ENCODE assay signal across 8 cellular contexts in genomic region chr18:5630057-5630765, GRCh38.
DNase-seq lines count a peak whose midpoint lies in the region; ATAC-seq, FAIRE-seq and TF ChIP-seq lines count a peak whose summit lies in the region.

No MANE protein-coding gene starts in this region.

- ATAC-seq in GM21423 (IDR thresholded peaks at IDR 0.05; ENCODE audit: unreplicated experiment) = peak; percentile 77
- ATAC-seq in upper lobe of right lung = peak; percentile 92

- peak overlapping the region; percentile 92 to 97 (median 93) for H3K4me3 Mint-ChIP-seq in nephron

- no peaks in the 10 kb centered on the region for H3K4me1 Mint-ChIP-seq in nephron

- H3K4me3 ChIP-seq in upper lobe of right lung = peak overlapping the region; percentile 64

- no peaks in the 10 kb centered on the region for H3K9me3 ChIP-seq in upper lobe of right lung

- H3K4me1 ChIP-seq in upper lobe of right lung = peaks cover 11% of the 10 kb centered on the region

- DNase-seq in DMS114 treated with DMSO at 0.1 percent for 48 hours (lab: John Stamatoyannopoulos, UW; ENCODE audit: unreplicated experiment) (peak; percentile 50), NCI-H1048 (lab: John Stamatoyannopoulos, UW) (peak; percentile 77), activated T-cell treated with anti-CD3 and anti-CD28 coated beads for 48 hours (ENCODE audit: low read depth) (peak; percentile 43), frontal cortex (ENCODE audit: low spot score in 2 of 2) (peak; percentile 76 to 77), upper lobe of right lung (peak; percentile 91), SW 1271 (lab: John Stamatoyannopoulos, UW) (no peak)

- H3K27me3 ChIP-seq in upper lobe of right lung = peaks cover 18% of the 10 kb centered on the region

- no peak for FAIRE-seq in frontal cortex (lab: Jason Lieb, UNC)

- H3K27ac Mint-ChIP-seq in nephron = no peak overlapping the region

- no peak for TF ChIP-seq CTCF in nephron (IDR thresholded peaks at IDR 0.05; ENCODE audit: unreplicated experiment in 3 of 3)
- TF ChIP-seq CTCF in upper lobe of right lung (IDR thresholded peaks at IDR 0.05) = peak; percentile 5

- peak overlapping the region; percentile 79 for H3K27ac ChIP-seq in upper lobe of right lung

- no peaks in the 10 kb centered on the region for H3K36me3 ChIP-seq in upper lobe of right lung

- H3K27me3 Mint-ChIP-seq in nephron (ENCODE audit: low read depth) = peaks cover 35% of the 10 kb centered on the region

- no peaks in the 10 kb centered on the region for H3K9me3 Mint-ChIP-seq in nephron

- H3K36me3 Mint-ChIP-seq in nephron (ENCODE audit: low read depth) = no peaks in the 10 kb centered on the region

- intact Hi-C loops in upper lobe of right lung (cut with DNase I) = no loop called here

Comparison
In these comparisons a context has a peak if more than half of its experiments do, and no peak if none do; other contexts are left out.
1. DNase-seq: peak in DMS114 treated with DMSO at 0.1 percent for 48 hours (single experiment), NCI-H1048 (single experiment), activated T-cell treated with anti-CD3 and anti-CD28 coated beads for 48 hours (single experiment), frontal cortex (2 of 2) and upper lobe of right lung (single experiment); none in SW 1271 (0 of 2).